Comparison of ENCODE assay signal across 19 cellular contexts in the genomic region with DNA sequence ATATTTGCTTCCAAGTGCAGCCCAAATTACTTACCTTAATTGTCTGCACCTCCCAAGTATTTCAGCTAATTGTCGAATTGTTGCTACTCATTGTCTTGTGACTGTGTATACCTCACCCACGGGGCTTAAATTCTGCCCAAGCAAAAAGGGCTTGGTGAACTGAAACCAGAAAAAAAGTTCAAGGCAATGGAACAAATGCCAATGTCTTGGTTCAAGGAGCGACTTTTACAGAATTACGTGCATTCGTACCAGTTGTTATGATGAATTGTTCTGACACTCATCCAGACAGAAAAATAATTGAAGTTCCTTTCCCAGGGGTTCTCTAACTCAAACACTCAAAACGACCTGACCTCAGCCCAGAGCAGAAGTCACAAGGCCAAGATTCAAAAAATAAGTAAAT. TPM values are rescaled to one million over a fixed set of nuclear protein-coding genes. Genes with fewer than 3 reads are reported as not detected.
DNase-seq lines count a peak whose midpoint lies in the region; ATAC-seq and TF ChIP-seq lines count a peak whose summit lies in the region.
"Had no signal": no experiment of that assay in that cellular context is flagged by ENCODE, and none has a peak within 500 bp of the region (broad histone marks: within the 10 kb centered on the region; RNA-seq: fewer than 3 reads in every experiment).

No MANE protein-coding gene starts in this region.

- peaks cover 59 to 66% (median 62%) of the 10 kb centered on the region in 10 experiments for H3K4me1 ChIP-seq in BLaER1 treated with 17β-estradiol and CSF1 and Interleukin-3, amounts not matched to agents 10 nM and 100 nM
- H3K4me1 ChIP-seq in tibial artery, result peaks cover 0 to 34% (median 6%) of the 10 kb centered on the region in 4 donors
- H3K4me1 ChIP-seq: BE2C, Peyer's patch had no signal

- peak; percentile 33 for ATAC-seq in activated B cell treated with CpG ODN at 0.5 μM for 24 hours (ENCODE audit: low read depth)
- no peak for ATAC-seq in sciatic nerve
- no peak for ATAC-seq in GM18873 (IDR thresholded peaks at IDR 0.05; ENCODE audit: low FRiP score, unreplicated experiment)
- ATAC-seq: CD8-positive, alpha-beta T cell had no signal

- intact Hi-C loops in activated B cell treated with CpG ODN at 0.5 μM for 24 hours (cut with micrococcal nuclease) (loop anchor here (2.0 to 5.0 kb wide), 2 partner anchors 15 to 37 kb away; partner anchors contain the start of gene PXDC1), tibial artery (cut with DNase I; ENCODE audit: low total_unique reads) (no loop called here), sciatic nerve (cut with DNase I) (no loop called here)

- POLR2A ChIA-PET in activated B cell treated with CpG ODN at 0.5 μM for 24 hours (lab: Charles Lee), result no interaction called here

- no peak overlapping the region for H3K4me3 ChIP-seq in BLaER1 treated with 17β-estradiol and CSF1 and Interleukin-3, amounts not matched to agents 10 nM and 100 nM
- H3K4me3 ChIP-seq in retinal pigment epithelial cell (ENCODE audit: low read length) (no peak overlapping the region), tibial artery (no peak overlapping the region)
- H3K4me3 ChIP-seq: Peyer's patch, SJSA1 had no signal

- H3K27ac Mint-ChIP-seq in activated B cell treated with CpG ODN at 0.5 μM for 24 hours (peak overlapping the region; percentile 26), immature natural killer cell (no peak overlapping the region)
- H3K27ac Mint-ChIP-seq: CD8-positive, alpha-beta T cell had no signal

- no peaks in the 10 kb centered on the region for H3K36me3 Mint-ChIP-seq in activated B cell treated with CpG ODN at 0.5 μM for 24 hours (ENCODE audit: low read depth)
- H3K36me3 Mint-ChIP-seq in immature natural killer cell, result no peaks in the 10 kb centered on the region
- H3K36me3 Mint-ChIP-seq: CD8-positive, alpha-beta T cell had no signal

- peak overlapping the region; percentile 59 to 85 (median 76) for H3K4me2 ChIP-seq in BLaER1 treated with 17β-estradiol and CSF1 and Interleukin-3, amounts not matched to agents 10 nM and 100 nM

- no peaks in the 10 kb centered on the region for H3K9me3 Mint-ChIP-seq in activated B cell treated with CpG ODN at 0.5 μM for 24 hours
- no peaks in the 10 kb centered on the region for H3K9me3 Mint-ChIP-seq in immature natural killer cell
- H3K9me3 Mint-ChIP-seq: CD8-positive, alpha-beta T cell had no signal

- no peaks in the 10 kb centered on the region for H4K20me1 ChIP-seq in BLaER1 treated with 17β-estradiol and CSF1 and Interleukin-3, amounts not matched to agents 10 nM and 100 nM

- H3K27ac ChIP-seq in BLaER1 treated with 17β-estradiol and CSF1 and Interleukin-3, amounts not matched to agents 10 nM and 100 nM, result peak overlapping the region in 9 of 11 experiments; percentile 6 to 85 (median 80); a peak in 13 of 22 replicates
- peak overlapping the region; percentile 66 to 68 for H3K27ac ChIP-seq in tibial artery
- H3K27ac ChIP-seq: SJSA1 had no signal

- H3K4me3 Mint-ChIP-seq in activated B cell treated with CpG ODN at 0.5 μM for 24 hours (peak overlapping the region; percentile 33), immature natural killer cell (no peak overlapping the region)
- H3K4me3 Mint-ChIP-seq: CD8-positive, alpha-beta T cell had no signal

- CTCF ChIA-PET in activated B cell treated with CpG ODN at 0.5 μM for 24 hours (lab: Charles Lee), result no interaction called here

- TF ChIP-seq CTCF in activated B cell treated with CpG ODN at 0.5 μM for 24 hours (IDR thresholded peaks at IDR 0.05) (no peak), retinal pigment epithelial cell (conservative IDR thresholded peaks at IDR 0.05; ENCODE audit: low read depth, low read length) (no peak), tibial artery (IDR thresholded peaks at IDR 0.05) (no peak)

- H3K27me3 Mint-ChIP-seq in activated B cell treated with CpG ODN at 0.5 μM for 24 hours (no peaks in the 10 kb centered on the region), immature natural killer cell (ENCODE audit: low read depth in 3 of 3) (peaks cover 2 to 6% (median 6%) of the 10 kb centered on the region in 3 donors)

- no peak for DNase-seq in activated B cell treated with CpG ODN at 0.5 μM for 24 hours
- peak; percentile 86 for DNase-seq in retinal pigment epithelial cell (ENCODE audit: low read depth)
- no peak for DNase-seq in tibial artery
- no peak for DNase-seq in sciatic nerve (ENCODE audit: low spot score)
- no peak for DNase-seq in immature natural killer cell
- DNase-seq: BE2C; CD8-positive, alpha-beta T cell; EL; GF-D8; IMR-90; NCI-H1105; NCI-H146; NCI-H2029; NCI-H345 had no signal

- peaks cover 0 to 9% (median 4%) of the 10 kb centered on the region in 11 experiments; a peak in 10 of 22 replicates for H3K9me3 ChIP-seq in BLaER1 treated with 17β-estradiol and CSF1 and Interleukin-3, amounts not matched to agents 10 nM and 100 nM (replicated peaks in 1 of 11)
- H3K9me3 ChIP-seq in tibial artery, result no peaks in the 10 kb centered on the region
- H3K9me3 ChIP-seq: BE2C, Peyer's patch, SJSA1 had no signal

- H3K4me1 Mint-ChIP-seq in activated B cell treated with CpG ODN at 0.5 μM for 24 hours (peaks cover 46% of the 10 kb centered on the region), immature natural killer cell (no peaks in the 10 kb centered on the region)

- H3K27me3 ChIP-seq in BLaER1 treated with 17β-estradiol and CSF1 and Interleukin-3, amounts not matched to agents 10 nM and 100 nM, result no peaks in the 10 kb centered on the region
- H3K27me3 ChIP-seq in tibial artery, result no peaks in the 10 kb centered on the region
- H3K27me3 ChIP-seq: Peyer's patch, SJSA1 had no signal

- no peaks in the 10 kb centered on the region for H3K36me3 ChIP-seq in BLaER1 treated with 17β-estradiol and CSF1 and Interleukin-3, amounts not matched to agents 10 nM and 100 nM
- no peaks in the 10 kb centered on the region for H3K36me3 ChIP-seq in tibial artery
- H3K36me3 ChIP-seq: BE2C, Peyer's patch, SJSA1 had no signal

- H3K9ac ChIP-seq in BLaER1 treated with 17β-estradiol and CSF1 and Interleukin-3, amounts not matched to agents 10 nM and 100 nM, result peak overlapping the region in 3 of 11 experiments; percentile 39 to 53 (median 53); a peak in 3 of 22 replicates

RNA-seq across cellular contexts. Expression of gene PXDC1, which starts 13.9 kb away (rescaled TPM):
- total RNA-seq in activated B cell treated with CpG ODN at 0.5 μM for 24 hours, result 3.8 and 3.9 TPM in 2 replicates
- total RNA-seq in sciatic nerve, result 48.3 TPM
- polyA plus RNA-seq in immature natural killer cell, result not detected
- total RNA-seq: OCI-LY7 had no signal

Comparison
In these comparisons a context has a peak if more than half of its experiments do, and no peak if none do; other contexts are left out.
1. RNA of gene PXDC1, which starts 13.9 kb away (total RNA-seq): 48.3 TPM in sciatic nerve (single experiment); 3.8 to 3.9 TPM in activated B cell treated with CpG ODN at 0.5 μM for 24 hours; every median in the first group is over 10 times any median in the second.